12 cellular contexts compared by ENCODE assay signal in the genomic region with DNA sequence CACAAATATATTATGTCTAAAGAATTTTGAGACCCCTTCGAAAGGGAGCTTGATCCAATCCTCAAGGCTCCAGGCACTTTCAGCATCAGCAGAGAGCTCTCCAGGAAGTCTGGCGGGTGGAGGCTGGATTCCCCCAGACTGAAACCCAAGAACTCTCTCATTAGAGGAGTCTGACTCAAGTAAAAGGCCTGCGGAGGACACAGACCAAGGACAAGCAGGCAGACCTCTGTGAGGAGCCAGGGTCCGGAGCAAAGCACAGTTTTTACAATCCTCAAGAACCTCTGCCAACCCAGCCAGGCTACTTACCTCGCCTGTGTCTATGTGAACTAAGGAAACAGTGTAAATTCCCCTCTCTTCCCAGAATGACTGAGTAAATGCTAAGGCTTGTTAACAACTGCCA.
DNase-seq lines count a peak whose midpoint lies in the region; ATAC-seq and TF ChIP-seq lines count a peak whose summit lies in the region.
"Had no signal": no experiment of that assay in that cellular context is flagged by ENCODE, and none has a peak within 500 bp of the region (broad histone marks: within the 10 kb centered on the region; RNA-seq: fewer than 3 reads in every experiment).

No MANE protein-coding gene starts in this region.

- no peaks in the 10 kb centered on the region for H3K27me3 ChIP-seq in AG04450 (ENCODE audit: control insufficient read depth, insufficient read depth, low read length)
- no peaks in the 10 kb centered on the region for H3K27me3 ChIP-seq in SK-N-SH (ENCODE audit: insufficient read depth)
- H3K27me3 ChIP-seq: BLaER1 treated with 17β-estradiol and CSF1 and Interleukin-3, amounts not matched to agents 10 nM and 100 nM had no signal

- ATAC-seq in HG02884 (IDR thresholded peaks at IDR 0.05; ENCODE audit: unreplicated experiment) = no peak
- ATAC-seq in HG03097 (IDR thresholded peaks at IDR 0.05; ENCODE audit: low FRiP score, unreplicated experiment) = no peak

- WGBS in SK-N-SH (ENCODE audit: low lambda C conversion rate) = 32% methylated on average over 5 of the region's 5 CpGs

- no peaks in the 10 kb centered on the region for H3K9me3 Mint-ChIP-seq in osteocyte (ENCODE audit: unreplicated experiment)
- H3K9me3 Mint-ChIP-seq: H9 had no signal

- peak overlapping the region; percentile 46 for H3K9ac ChIP-seq in SK-N-SH
- H3K9ac ChIP-seq: BLaER1 treated with 17β-estradiol and CSF1 and Interleukin-3, amounts not matched to agents 10 nM and 100 nM had no signal

- TF ChIP-seq CTCF in AG04450 (IDR thresholded peaks at IDR 0.05; ENCODE audit: low read depth, low read length) (no peak), SK-N-SH (IDR thresholded peaks at IDR 0.05) (no peak), foreskin fibroblast (IDR thresholded peaks at IDR 0.05; ENCODE audit: low read depth, low read length) (no peak), osteocyte (IDR thresholded peaks at IDR 0.05) (no peak)

- TF ChIP-seq EP300 in SK-N-SH (IDR thresholded peaks at IDR 0.05; ENCODE audit: borderline replicate concordance in 1 of 2, low read depth in 1 of 2, low read length in 1 of 2) = peak in 1 of 2 experiments; percentile 51; a peak in 2 of 4 replicates

- peaks cover 20% of the 10 kb centered on the region for H3K36me3 Mint-ChIP-seq in osteocyte (ENCODE audit: unreplicated experiment)

- peaks cover 58% of the 10 kb centered on the region for H3F3A ChIP-seq in SK-N-SH (replicated peaks; ENCODE audit: insufficient read depth)

- POLR2A ChIA-PET in AG04450 (lab: Yijun Ruan, JAX) = interaction anchor here (0.6 to 1.0 kb wide), 3 partner anchors 11 to 119 kb away, joined by 3 to 5 read pairs (median 3); partner anchors contain the start of gene FBN1
- POLR2A ChIA-PET in SK-N-SH (lab: Yijun Ruan, JAX) = no interaction called here

- DNase-seq in AG04450 (ENCODE audit: low read depth, low spot score) (peak; percentile 57), SK-N-SH (no peak), foreskin fibroblast (peak; percentile 88 to 90), osteocyte (ENCODE audit: extremely low spot score, unreplicated experiment) (peak; percentile 88), activated gamma-delta T cell (lab: John Stamatoyannopoulos, UW) (no peak), NOMO-1 treated with DMSO at 0.1 percent for 48 hours (lab: John Stamatoyannopoulos, UW; ENCODE audit: unreplicated experiment) (no peak)
- DNase-seq: H9, NCI-H2029 treated with DMSO at 0.1 percent for 48 hours, SHP77 treated with DMSO at 0.1 percent for 48 hours had no signal

- peak overlapping the region; percentile 53 for H3K4me2 ChIP-seq in SK-N-SH
- H3K4me2 ChIP-seq: BLaER1 treated with 17β-estradiol and CSF1 and Interleukin-3, amounts not matched to agents 10 nM and 100 nM had no signal

- H3K4me3 Mint-ChIP-seq in osteocyte (ENCODE audit: unreplicated experiment) = peak overlapping the region; percentile 51
- H3K4me3 Mint-ChIP-seq: H9 had no signal

- peaks cover 5 to 53% of the 10 kb centered on the region in 2 experiments for H3K4me1 ChIP-seq in SK-N-SH (ENCODE audit: control insufficient read depth in 1 of 2, insufficient read depth in 2 of 2, low read depth in 1 of 2, low read length in 1 of 2)
- H3K4me1 ChIP-seq: BLaER1 treated with 17β-estradiol and CSF1 and Interleukin-3, amounts not matched to agents 10 nM and 100 nM had no signal

- peaks cover 16 to 42% of the 10 kb centered on the region in 2 experiments for H3K36me3 ChIP-seq in SK-N-SH (replicated peaks in 1 of 2; ENCODE audit: control insufficient read depth in 1 of 2, insufficient read depth in 2 of 2, low read length in 1 of 2)
- H3K36me3 ChIP-seq: BLaER1 treated with 17β-estradiol and CSF1 and Interleukin-3, amounts not matched to agents 10 nM and 100 nM had no signal

- TF ChIP-seq RAD21 in SK-N-SH (IDR thresholded peaks at IDR 0.05; ENCODE audit: low read length) = no peak

- H3K9me3 ChIP-seq in AG04450 (ENCODE audit: control insufficient read depth, insufficient read depth, low read length) = no peaks in the 10 kb centered on the region
- H3K9me3 ChIP-seq in SK-N-SH = no peaks in the 10 kb centered on the region
- H3K9me3 ChIP-seq: BLaER1 treated with 17β-estradiol and CSF1 and Interleukin-3, amounts not matched to agents 10 nM and 100 nM had no signal

- no peaks in the 10 kb centered on the region for H3K27me3 Mint-ChIP-seq in osteocyte (ENCODE audit: unreplicated experiment)

- no peaks in the 10 kb centered on the region for H3K9me2 ChIP-seq in SK-N-SH

- CTCF ChIA-PET in AG04450 (lab: Charles Lee) (no interaction called here), SK-N-SH (lab: Yijun Ruan, JAX) (interaction anchor here (1.8 kb wide), 1 partner anchor 201 kb away, joined by 4 read pairs; no protein-coding TSS in a partner anchor)

- H3K4me3 ChIP-seq in AG04450 (ENCODE audit: low read depth, low read length) (no peak overlapping the region; the same call in 1 of the 2 replicates), SK-N-SH (ENCODE audit: low read depth in 2 of 2, low read length in 1 of 2) (0 out of 4 replicates have a peak overlapping the region, but pooled peaks of 1 of the 2 experiments have one; percentile 1), foreskin fibroblast (ENCODE audit: low read depth in 1 of 2, low read length in 2 of 2) (no peak overlapping the region)
- H3K4me3 ChIP-seq: BLaER1 treated with 17β-estradiol and CSF1 and Interleukin-3, amounts not matched to agents 10 nM and 100 nM had no signal

- peaks cover 23% of the 10 kb centered on the region for H4K20me1 ChIP-seq in SK-N-SH (ENCODE audit: insufficient read depth)
- H4K20me1 ChIP-seq: BLaER1 treated with 17β-estradiol and CSF1 and Interleukin-3, amounts not matched to agents 10 nM and 100 nM had no signal

- peak overlapping the region; percentile 71 for H3K27ac ChIP-seq in AG04450 (ENCODE audit: low read depth, low read length)
- H3K27ac ChIP-seq in SK-N-SH (ENCODE audit: low read depth in 2 of 2, low read length in 1 of 2) = peak overlapping the region; percentile 86 to 94
- H3K27ac ChIP-seq: BLaER1 treated with 17β-estradiol and CSF1 and Interleukin-3, amounts not matched to agents 10 nM and 100 nM had no signal

- peaks cover 98% of the 10 kb centered on the region for H3K79me2 ChIP-seq in SK-N-SH (ENCODE audit: insufficient read depth)

- H3K27ac Mint-ChIP-seq in osteocyte (ENCODE audit: unreplicated experiment) = peak overlapping the region; percentile 94

- peaks cover 97% of the 10 kb centered on the region for H3K4me1 Mint-ChIP-seq in osteocyte (ENCODE audit: unreplicated experiment)

- no peak overlapping the region for H2AFZ ChIP-seq in SK-N-SH (ENCODE audit: low read depth)

TF ChIP-seq in SK-N-SH, 30 proteins besides CTCF, POLR2A, EP300 and RAD21 (continues in another document):
- TF ChIP-seq CHD2 (IDR thresholded peaks at IDR 0.05; ENCODE audit: low read length, partially characterized antibody) = no peak
- TF ChIP-seq TEAD4 (IDR thresholded peaks at IDR 0.05; ENCODE audit: borderline replicate concordance, insufficient read depth) = peak; percentile 62; the same call in 1 of the 2 replicates
- TF ChIP-seq, protein P1, sequence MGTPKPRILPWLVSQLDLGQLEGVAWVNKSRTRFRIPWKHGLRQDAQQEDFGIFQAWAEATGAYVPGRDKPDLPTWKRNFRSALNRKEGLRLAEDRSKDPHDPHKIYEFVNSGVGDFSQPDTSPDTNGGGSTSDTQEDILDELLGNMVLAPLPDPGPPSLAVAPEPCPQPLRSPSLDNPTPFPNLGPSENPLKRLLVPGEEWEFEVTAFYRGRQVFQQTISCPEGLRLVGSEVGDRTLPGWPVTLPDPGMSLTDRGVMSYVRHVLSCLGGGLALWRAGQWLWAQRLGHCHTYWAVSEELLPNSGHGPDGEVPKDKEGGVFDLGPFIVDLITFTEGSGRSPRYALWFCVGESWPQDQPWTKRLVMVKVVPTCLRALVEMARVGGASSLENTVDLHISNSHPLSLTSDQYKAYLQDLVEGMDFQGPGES (IDR thresholded peaks at IDR 0.05; ENCODE audit: low read depth, low read length) = no peak
- TF ChIP-seq REST (IDR thresholded peaks at IDR 0.05; ENCODE audit: low read depth, low read length) = peak; percentile 48; the same call in 1 of the 2 replicates
- TF ChIP-seq POLR2AphosphoS5 (IDR thresholded peaks at IDR 0.05; ENCODE audit: low read depth, low read length) = peak; percentile 28; the same call in 1 of the 2 replicates
- TF ChIP-seq TCF12 (IDR thresholded peaks at IDR 0.05) = peak; percentile 51; the same call in 1 of the 2 replicates
- TF ChIP-seq USF2 (IDR thresholded peaks at IDR 0.05; ENCODE audit: borderline replicate concordance, low read depth, low read length) = no peak
- TF ChIP-seq JUND (IDR thresholded peaks at IDR 0.05) = peak; percentile 52
- 0 out of 2 replicates have a peak, but pooled peaks have one; percentile 33 for TF ChIP-seq RXRA (IDR thresholded peaks at IDR 0.05; ENCODE audit: borderline replicate concordance, low read depth)

Comparison
In these comparisons a context has a peak if more than half of its experiments do, and no peak if none do; other contexts are left out.
1. DNase-seq: peak in AG04450 (single experiment), foreskin fibroblast (2 of 2) and osteocyte (single experiment); none in SK-N-SH (single experiment), activated gamma-delta T cell (single experiment) and NOMO-1 treated with DMSO at 0.1 percent for 48 hours (single experiment).